Comparison of ENCODE assay signal across 8 cellular contexts in genomic region chr3:112560330-112560729, GRCh38. TPM values are rescaled to one million over a fixed set of nuclear protein-coding genes. Genes with fewer than 3 reads are reported as not detected.
DNase-seq lines count a peak whose midpoint lies in the region; ATAC-seq and TF ChIP-seq lines count a peak whose summit lies in the region.

No MANE protein-coding gene starts in this region.

- CTCF ChIA-PET in PC-3 (lab: Charles Lee): interaction anchor here (0.7 kb wide), 1 partner anchor 72 kb away, joined by 7 read pairs; no protein-coding TSS in a partner anchor

- POLR2A ChIA-PET in PC-3 (lab: Charles Lee; ENCODE audit: unreplicated experiment): interaction anchor here (0.6 kb wide), 1 partner anchor 69 kb away, joined by 4 read pairs; no protein-coding TSS in a partner anchor

- DNase-seq in DND-41 (no peak), PC-3 (no peak), epithelial cell of esophagus (ENCODE audit: low read depth) (no peak), ovary (no peak), NOMO-1 treated with DMSO at 0.1 percent for 48 hours (lab: John Stamatoyannopoulos, UW; ENCODE audit: unreplicated experiment) (no peak), NCI-H2227 treated with DMSO at 0.1 percent for 48 hours (lab: John Stamatoyannopoulos, UW) (no peak)

- H3K79me2 ChIP-seq in DND-41 (ENCODE audit: insufficient read depth, low read length) (peaks cover 72% of the 10 kb centered on the region), PC-3 (ENCODE audit: low read length) (peaks cover 61% of the 10 kb centered on the region)

- 13 to 21% (median 18%) methylated on average over 2 of the region's 2 CpGs for WGBS in ovary, 3 donors

- TF ChIP-seq CTCF in DND-41 (IDR thresholded peaks at IDR 0.05; ENCODE audit: borderline replicate concordance, extremely low read depth, low read length, poor library complexity, severe bottlenecking) (no peak), PC-3 (conservative IDR thresholded peaks at IDR 0.05; ENCODE audit: low read depth, low read length) (no peak), epithelial cell of esophagus (IDR thresholded peaks at IDR 0.05; ENCODE audit: insufficient read depth, low read depth, low read length, missing control alignments) (no peak), ovary (IDR thresholded peaks at IDR 0.05) (no peak)

- BruUV-seq in PC-3 (replicated peaks; lab: Mats Ljungman, UMichigan): no TSS peak

- H3K4me1 ChIP-seq in DND-41 (ENCODE audit: insufficient read depth, low read length) (peaks cover 42% of the 10 kb centered on the region), PC-3 (ENCODE audit: insufficient read depth, low read length) (peaks cover 28% of the 10 kb centered on the region), ovary (ENCODE audit: insufficient read depth) (peaks cover 6% of the 10 kb centered on the region)

- H3K27ac ChIP-seq in DND-41 (ENCODE audit: low read length): peak overlapping the region; percentile 98; the same call in 1 of the 2 replicates
- no peak overlapping the region for H3K27ac ChIP-seq in PC-3 (ENCODE audit: low read length)
- peak overlapping the region in 1 of 2 donors; percentile 94 for H3K27ac ChIP-seq in ovary

- peak overlapping the region; percentile 96 for H2AFZ ChIP-seq in DND-41 (ENCODE audit: low read depth, low read length)
- H2AFZ ChIP-seq in PC-3 (ENCODE audit: low read length): peak overlapping the region; percentile 95; the same call in 1 of the 2 replicates

- intact Hi-C loops in PC-3 (cut with micrococcal nuclease) (loop anchor here (5.0 kb wide), 1 partner anchor 212 kb away; no protein-coding TSS in a partner anchor), ovary (cut with DNase I) (loop anchor here in 2 of 4 donors (5.0 kb wide), 2 partner anchors 77 to 1187 kb away; partner anchors contain the start of genes ATP6V1A (in 1 of the 2) and NAA50 (in 1 of the 2))

- no peak for ATAC-seq in DND-41 (ENCODE audit: insufficient read depth, low read depth)
- no peak for ATAC-seq in PC-3
- ATAC-seq in GM18873 (IDR thresholded peaks at IDR 0.05; ENCODE audit: low FRiP score, unreplicated experiment): no peak
- ATAC-seq in HG03342 (IDR thresholded peaks at IDR 0.05; ENCODE audit: unreplicated experiment): no peak

- no peaks in the 10 kb centered on the region for H3F3A ChIP-seq in PC-3 (ENCODE audit: low read length, unreplicated experiment)

- H3K4me2 ChIP-seq in DND-41 (ENCODE audit: insufficient read depth, low read length): peak overlapping the region; percentile 80
- peak overlapping the region; percentile 92 for H3K4me2 ChIP-seq in PC-3 (ENCODE audit: low read length)

- TF ChIP-seq POLR2A in ovary (IDR thresholded peaks at IDR 0.05): no peak

- H3K9ac ChIP-seq in DND-41 (ENCODE audit: low read depth, low read length): peak overlapping the region; percentile 87
- peak overlapping the region; percentile 89 for H3K9ac ChIP-seq in PC-3 (ENCODE audit: low read length)

- no peaks in the 10 kb centered on the region for H3K9me3 ChIP-seq in DND-41 (ENCODE audit: insufficient read depth, low read length, severe bottlenecking)
- no peaks in the 10 kb centered on the region for H3K9me3 ChIP-seq in PC-3 (ENCODE audit: low read length)
- H3K9me3 ChIP-seq in ovary: no peaks in the 10 kb centered on the region

- peaks cover 4% of the 10 kb centered on the region; the same call in 1 of the 2 replicates for H4K20me1 ChIP-seq in DND-41 (ENCODE audit: insufficient read depth, low read length)
- H4K20me1 ChIP-seq in PC-3 (ENCODE audit: low read length): peaks cover 19% of the 10 kb centered on the region; the same call in 1 of the 2 replicates

- H3K9me2 ChIP-seq in PC-3 (replicated peaks; ENCODE audit: low read length): no peaks in the 10 kb centered on the region

- H3K27me3 ChIP-seq in DND-41 (ENCODE audit: insufficient read depth, low read length, poor library complexity) (no peaks in the 10 kb centered on the region), PC-3 (ENCODE audit: low read length) (no peaks in the 10 kb centered on the region), ovary (no peaks in the 10 kb centered on the region)

- TF ChIP-seq EP300 in ovary (IDR thresholded peaks at IDR 0.05): no peak

- peak overlapping the region; percentile 67 to 96 for H3K4me3 ChIP-seq in DND-41 (ENCODE audit: low read depth in 1 of 2, low read length in 2 of 2)
- H3K4me3 ChIP-seq in PC-3 (ENCODE audit: low read length): peak overlapping the region; percentile 96
- peak overlapping the region; percentile 97 for H3K4me3 ChIP-seq in epithelial cell of esophagus (ENCODE audit: low read length)
- peak overlapping the region; percentile 72 for H3K4me3 ChIP-seq in ovary

- H3K36me3 ChIP-seq in DND-41 (ENCODE audit: insufficient read depth, low read length) (peaks cover 29% of the 10 kb centered on the region), PC-3 (ENCODE audit: low read depth, low read length) (peaks cover 4% of the 10 kb centered on the region; the same call in 1 of the 2 replicates), ovary (no peaks in the 10 kb centered on the region)

RNA-seq across cellular contexts. Expression of gene ATG3, which starts 1.4 kb away (rescaled TPM):
- 117 and 120 TPM in 2 replicates for total RNA-seq in PC-3 (2014; rRNA removed)
- total RNA-seq in ovary: 10 to 100 TPM; 28.4 to 52.4 (median 40.7) TPM
- polyA plus RNA-seq in ovary: 10 to 100 TPM; 38.4 to 59.4 TPM

RNA-seq across cellular contexts. Expression of gene SLC35A5, which starts 1.5 kb away (rescaled TPM):
- 16.0 and 17.7 TPM in 2 replicates for total RNA-seq in PC-3 (2014; rRNA removed)
- total RNA-seq in ovary: 10 to 100 TPM; 24.9 to 41.4 (median 28.2) TPM
- 10 to 100 TPM; 21.8 to 44.8 TPM for polyA plus RNA-seq in ovary
